ENCODE assay signal across 8 cellular contexts in genomic region chr1:25247024-25247828, GRCh38. TPM values are rescaled to one million over a fixed set of nuclear protein-coding genes. Genes with fewer than 3 reads are reported as not detected.
DNase-seq lines count a peak whose midpoint lies in the region; ATAC-seq and TF ChIP-seq lines count a peak whose summit lies in the region.

A gene with protein sequence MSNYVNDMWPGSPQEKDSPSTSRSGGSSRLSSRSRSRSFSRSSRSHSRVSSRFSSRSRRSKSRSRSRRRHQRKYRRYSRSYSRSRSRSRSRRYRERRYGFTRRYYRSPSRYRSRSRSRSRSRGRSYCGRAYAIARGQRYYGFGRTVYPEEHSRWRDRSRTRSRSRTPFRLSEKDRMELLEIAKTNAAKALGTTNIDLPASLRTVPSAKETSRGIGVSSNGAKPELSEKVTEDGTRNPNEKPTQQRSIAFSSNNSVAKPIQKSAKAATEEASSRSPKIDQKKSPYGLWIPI (minus strand): TSS chr1:25247454. CDS start chr1:25246963, 491 bp downstream.

- no peaks in the 10 kb centered on the region for H3K9me3 Mint-ChIP-seq in activated T-cell treated with anti-CD3 and anti-CD28 coated beads, Interleukin-2, amount 50 U/mL, for 4 hours

- peak within 1 kb of the TSS; percentile 96 for H3K27ac ChIP-seq in muscle layer of colon (ENCODE audit: low read depth, low read length)

- H3K9me3 ChIP-seq in muscle layer of colon (ENCODE audit: low read length), result no peaks in the 10 kb centered on the region

- ATAC-seq in GM21619 (IDR thresholded peaks at IDR 0.05; ENCODE audit: unreplicated experiment) (peak; percentile 75), esophagus mucosa (peak; percentile 93)
- peak; percentile 87 to 93 for ATAC-seq in activated T-cell treated with anti-CD3 and anti-CD28 coated beads, Interleukin-2, amount 50 U/mL, for 4 hours

- peaks cover 42% of the 10 kb centered on the region for H3K4me1 Mint-ChIP-seq in activated T-cell treated with anti-CD3 and anti-CD28 coated beads, Interleukin-2, amount 50 U/mL, for 4 hours (ENCODE audit: low read depth)

- in situ Hi-C loops in KBM-7 (cut with MboI; ENCODE audit: low pct_unique_long_range_greater_than_20kb, low sequenced_read_pairs), result no loop called here

- H3K9ac ChIP-seq in muscle layer of colon (ENCODE audit: low read length), result peak within 1 kb of the TSS; percentile 97

- DNase-seq in DMS153 (lab: John Stamatoyannopoulos, UW) (peak; percentile 98), KBM-7 (peak; percentile 98)
- DNase-seq in activated T-cell treated with anti-CD3 and anti-CD28 coated beads, Interleukin-2, amount 50 U/mL, for 4 hours, result peak; percentile 100
- peak; percentile 99 for DNase-seq in stimulated activated CD8-positive, alpha-beta memory T cell treated with anti-CD3 and anti-CD28 coated beads, Interleukin-7, amount 100 ng/mL, for 24 hours (ENCODE audit: low read depth)

- H3K4me1 ChIP-seq in muscle layer of colon (ENCODE audit: insufficient read depth, low read length), result peaks cover 29% of the 10 kb centered on the region

- H3K36me3 ChIP-seq in muscle layer of colon (ENCODE audit: insufficient read depth, low read length), result peaks cover 30% of the 10 kb centered on the region

- H3K36me3 Mint-ChIP-seq in activated T-cell treated with anti-CD3 and anti-CD28 coated beads, Interleukin-2, amount 50 U/mL, for 4 hours (ENCODE audit: insufficient read depth), result peaks cover 32% of the 10 kb centered on the region

- no peaks in the 10 kb centered on the region for H3K27me3 Mint-ChIP-seq in activated T-cell treated with anti-CD3 and anti-CD28 coated beads, Interleukin-2, amount 50 U/mL, for 4 hours (ENCODE audit: low read depth)

- H3K4me3 ChIP-seq in muscle layer of colon (ENCODE audit: low read depth in 1 of 2, low read length in 2 of 2), result peak within 1 kb of the TSS; percentile 92 to 95

- H3K27me3 ChIP-seq in muscle layer of colon (ENCODE audit: control insufficient read depth in 1 of 2, insufficient read depth in 2 of 2, low read length in 2 of 2), result no peaks in the 10 kb centered on the region

- H3K4me3 Mint-ChIP-seq in activated T-cell treated with anti-CD3 and anti-CD28 coated beads, Interleukin-2, amount 50 U/mL, for 4 hours, result peak within 1 kb of the TSS; percentile 95

TF ChIP-seq in PFSK-1, 5 proteins besides CTCF, POLR2A, EP300 and RAD21:
- no peak for TF ChIP-seq FOXP2 (optimal IDR thresholded peaks at IDR 0.05; ENCODE audit: borderline replicate concordance, extremely low read depth, extremely low read length, insufficient read depth)
- TF ChIP-seq TAF1 (IDR thresholded peaks at IDR 0.05; ENCODE audit: borderline replicate concordance, insufficient read depth, low read length), result peak; percentile 87; the same call in 1 of the 2 replicates
- TF ChIP-seq SIN3A (IDR thresholded peaks at IDR 0.05; ENCODE audit: borderline replicate concordance, insufficient read depth, low read length), result peak; percentile 77; the same call in 1 of the 2 replicates
- TF ChIP-seq POLR2AphosphoS5 (IDR thresholded peaks at IDR 0.05; ENCODE audit: low read depth, low read length), result peak; percentile 98
- TF ChIP-seq, protein P1, sequence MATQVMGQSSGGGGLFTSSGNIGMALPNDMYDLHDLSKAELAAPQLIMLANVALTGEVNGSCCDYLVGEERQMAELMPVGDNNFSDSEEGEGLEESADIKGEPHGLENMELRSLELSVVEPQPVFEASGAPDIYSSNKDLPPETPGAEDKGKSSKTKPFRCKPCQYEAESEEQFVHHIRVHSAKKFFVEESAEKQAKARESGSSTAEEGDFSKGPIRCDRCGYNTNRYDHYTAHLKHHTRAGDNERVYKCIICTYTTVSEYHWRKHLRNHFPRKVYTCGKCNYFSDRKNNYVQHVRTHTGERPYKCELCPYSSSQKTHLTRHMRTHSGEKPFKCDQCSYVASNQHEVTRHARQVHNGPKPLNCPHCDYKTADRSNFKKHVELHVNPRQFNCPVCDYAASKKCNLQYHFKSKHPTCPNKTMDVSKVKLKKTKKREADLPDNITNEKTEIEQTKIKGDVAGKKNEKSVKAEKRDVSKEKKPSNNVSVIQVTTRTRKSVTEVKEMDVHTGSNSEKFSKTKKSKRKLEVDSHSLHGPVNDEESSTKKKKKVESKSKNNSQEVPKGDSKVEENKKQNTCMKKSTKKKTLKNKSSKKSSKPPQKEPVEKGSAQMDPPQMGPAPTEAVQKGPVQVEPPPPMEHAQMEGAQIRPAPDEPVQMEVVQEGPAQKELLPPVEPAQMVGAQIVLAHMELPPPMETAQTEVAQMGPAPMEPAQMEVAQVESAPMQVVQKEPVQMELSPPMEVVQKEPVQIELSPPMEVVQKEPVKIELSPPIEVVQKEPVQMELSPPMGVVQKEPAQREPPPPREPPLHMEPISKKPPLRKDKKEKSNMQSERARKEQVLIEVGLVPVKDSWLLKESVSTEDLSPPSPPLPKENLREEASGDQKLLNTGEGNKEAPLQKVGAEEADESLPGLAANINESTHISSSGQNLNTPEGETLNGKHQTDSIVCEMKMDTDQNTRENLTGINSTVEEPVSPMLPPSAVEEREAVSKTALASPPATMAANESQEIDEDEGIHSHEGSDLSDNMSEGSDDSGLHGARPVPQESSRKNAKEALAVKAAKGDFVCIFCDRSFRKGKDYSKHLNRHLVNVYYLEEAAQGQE (IDR thresholded peaks at IDR 0.05; ENCODE audit: insufficient read depth in 1 of 2, low read depth in 2 of 2, low read length in 2 of 2), result peak; percentile 12 to 60; a peak in 1 of 4 replicates
TF ChIP-seq in PFSK-1: peak in this region for 4.

RNA-seq across cellular contexts. Expression of the gene that starts here (rescaled TPM):
- polyA plus RNA-seq in PFSK-1 (2012; ENCODE audit: insufficient read length, low read depth), result 11.7 TPM
- 10 to 100 TPM; 47.0 to 61.7 (median 53.4) TPM for total RNA-seq in activated T-cell treated with anti-CD3 and anti-CD28 coated beads, Interleukin-2, amount 50 U/mL, for 4 hours
- 38.1 TPM for total RNA-seq in esophagus mucosa

Comparison
In these comparisons a context has a peak if more than half of its experiments do, and no peak if none do; other contexts are left out.
1. Peak in every context shown above with its lines: DNase-seq, ATAC-seq, H3K4me3 ChIP-seq and H3K27ac ChIP-seq.